Comparison of ENCODE assay signal across 2 cellular contexts in genomic region chr20:34084227-34084923, GRCh38.
TF ChIP-seq lines count a peak whose summit lies in the region.

No MANE protein-coding gene starts in this region.

TF ChIP-seq in Ishikawa, 13 proteins besides CTCF, POLR2A, EP300 and RAD21:
- TF ChIP-seq USF1 (IDR thresholded peaks at IDR 0.05) (peak; percentile 55), YY1 (IDR thresholded peaks at IDR 0.05; ENCODE audit: low read depth) (no peak)

TF ChIP-seq in K562, 482 proteins besides CTCF, POLR2A, EP300 and RAD21 (continued from another document):
- TF ChIP-seq, protein P1, sequence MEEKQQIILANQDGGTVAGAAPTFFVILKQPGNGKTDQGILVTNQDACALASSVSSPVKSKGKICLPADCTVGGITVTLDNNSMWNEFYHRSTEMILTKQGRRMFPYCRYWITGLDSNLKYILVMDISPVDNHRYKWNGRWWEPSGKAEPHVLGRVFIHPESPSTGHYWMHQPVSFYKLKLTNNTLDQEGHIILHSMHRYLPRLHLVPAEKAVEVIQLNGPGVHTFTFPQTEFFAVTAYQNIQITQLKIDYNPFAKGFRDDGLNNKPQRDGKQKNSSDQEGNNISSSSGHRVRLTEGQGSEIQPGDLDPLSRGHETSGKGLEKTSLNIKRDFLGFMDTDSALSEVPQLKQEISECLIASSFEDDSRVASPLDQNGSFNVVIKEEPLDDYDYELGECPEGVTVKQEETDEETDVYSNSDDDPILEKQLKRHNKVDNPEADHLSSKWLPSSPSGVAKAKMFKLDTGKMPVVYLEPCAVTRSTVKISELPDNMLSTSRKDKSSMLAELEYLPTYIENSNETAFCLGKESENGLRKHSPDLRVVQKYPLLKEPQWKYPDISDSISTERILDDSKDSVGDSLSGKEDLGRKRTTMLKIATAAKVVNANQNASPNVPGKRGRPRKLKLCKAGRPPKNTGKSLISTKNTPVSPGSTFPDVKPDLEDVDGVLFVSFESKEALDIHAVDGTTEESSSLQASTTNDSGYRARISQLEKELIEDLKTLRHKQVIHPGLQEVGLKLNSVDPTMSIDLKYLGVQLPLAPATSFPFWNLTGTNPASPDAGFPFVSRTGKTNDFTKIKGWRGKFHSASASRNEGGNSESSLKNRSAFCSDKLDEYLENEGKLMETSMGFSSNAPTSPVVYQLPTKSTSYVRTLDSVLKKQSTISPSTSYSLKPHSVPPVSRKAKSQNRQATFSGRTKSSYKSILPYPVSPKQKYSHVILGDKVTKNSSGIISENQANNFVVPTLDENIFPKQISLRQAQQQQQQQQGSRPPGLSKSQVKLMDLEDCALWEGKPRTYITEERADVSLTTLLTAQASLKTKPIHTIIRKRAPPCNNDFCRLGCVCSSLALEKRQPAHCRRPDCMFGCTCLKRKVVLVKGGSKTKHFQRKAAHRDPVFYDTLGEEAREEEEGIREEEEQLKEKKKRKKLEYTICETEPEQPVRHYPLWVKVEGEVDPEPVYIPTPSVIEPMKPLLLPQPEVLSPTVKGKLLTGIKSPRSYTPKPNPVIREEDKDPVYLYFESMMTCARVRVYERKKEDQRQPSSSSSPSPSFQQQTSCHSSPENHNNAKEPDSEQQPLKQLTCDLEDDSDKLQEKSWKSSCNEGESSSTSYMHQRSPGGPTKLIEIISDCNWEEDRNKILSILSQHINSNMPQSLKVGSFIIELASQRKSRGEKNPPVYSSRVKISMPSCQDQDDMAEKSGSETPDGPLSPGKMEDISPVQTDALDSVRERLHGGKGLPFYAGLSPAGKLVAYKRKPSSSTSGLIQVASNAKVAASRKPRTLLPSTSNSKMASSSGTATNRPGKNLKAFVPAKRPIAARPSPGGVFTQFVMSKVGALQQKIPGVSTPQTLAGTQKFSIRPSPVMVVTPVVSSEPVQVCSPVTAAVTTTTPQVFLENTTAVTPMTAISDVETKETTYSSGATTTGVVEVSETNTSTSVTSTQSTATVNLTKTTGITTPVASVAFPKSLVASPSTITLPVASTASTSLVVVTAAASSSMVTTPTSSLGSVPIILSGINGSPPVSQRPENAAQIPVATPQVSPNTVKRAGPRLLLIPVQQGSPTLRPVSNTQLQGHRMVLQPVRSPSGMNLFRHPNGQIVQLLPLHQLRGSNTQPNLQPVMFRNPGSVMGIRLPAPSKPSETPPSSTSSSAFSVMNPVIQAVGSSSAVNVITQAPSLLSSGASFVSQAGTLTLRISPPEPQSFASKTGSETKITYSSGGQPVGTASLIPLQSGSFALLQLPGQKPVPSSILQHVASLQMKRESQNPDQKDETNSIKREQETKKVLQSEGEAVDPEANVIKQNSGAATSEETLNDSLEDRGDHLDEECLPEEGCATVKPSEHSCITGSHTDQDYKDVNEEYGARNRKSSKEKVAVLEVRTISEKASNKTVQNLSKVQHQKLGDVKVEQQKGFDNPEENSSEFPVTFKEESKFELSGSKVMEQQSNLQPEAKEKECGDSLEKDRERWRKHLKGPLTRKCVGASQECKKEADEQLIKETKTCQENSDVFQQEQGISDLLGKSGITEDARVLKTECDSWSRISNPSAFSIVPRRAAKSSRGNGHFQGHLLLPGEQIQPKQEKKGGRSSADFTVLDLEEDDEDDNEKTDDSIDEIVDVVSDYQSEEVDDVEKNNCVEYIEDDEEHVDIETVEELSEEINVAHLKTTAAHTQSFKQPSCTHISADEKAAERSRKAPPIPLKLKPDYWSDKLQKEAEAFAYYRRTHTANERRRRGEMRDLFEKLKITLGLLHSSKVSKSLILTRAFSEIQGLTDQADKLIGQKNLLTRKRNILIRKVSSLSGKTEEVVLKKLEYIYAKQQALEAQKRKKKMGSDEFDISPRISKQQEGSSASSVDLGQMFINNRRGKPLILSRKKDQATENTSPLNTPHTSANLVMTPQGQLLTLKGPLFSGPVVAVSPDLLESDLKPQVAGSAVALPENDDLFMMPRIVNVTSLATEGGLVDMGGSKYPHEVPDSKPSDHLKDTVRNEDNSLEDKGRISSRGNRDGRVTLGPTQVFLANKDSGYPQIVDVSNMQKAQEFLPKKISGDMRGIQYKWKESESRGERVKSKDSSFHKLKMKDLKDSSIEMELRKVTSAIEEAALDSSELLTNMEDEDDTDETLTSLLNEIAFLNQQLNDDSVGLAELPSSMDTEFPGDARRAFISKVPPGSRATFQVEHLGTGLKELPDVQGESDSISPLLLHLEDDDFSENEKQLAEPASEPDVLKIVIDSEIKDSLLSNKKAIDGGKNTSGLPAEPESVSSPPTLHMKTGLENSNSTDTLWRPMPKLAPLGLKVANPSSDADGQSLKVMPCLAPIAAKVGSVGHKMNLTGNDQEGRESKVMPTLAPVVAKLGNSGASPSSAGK (IDR thresholded peaks at IDR 0.05): 0 out of 2 replicates have a peak, but pooled peaks have one; percentile 27
- TF ChIP-seq ZNF764 (CRISPR knock-in tag; IDR thresholded peaks at IDR 0.05; ENCODE audit: low read depth) (no peak), MXI1 (IDR thresholded peaks at IDR 0.05; ENCODE audit: low read depth, low read length) (0 out of 2 replicates have a peak, but pooled peaks have one; percentile 29), HDAC1 (IDR thresholded peaks at IDR 0.05) (peak in 1 of 2 experiments; percentile 26; a peak in 1 of 4 replicates), SIN3B (IDR thresholded peaks at IDR 0.05; ENCODE audit: low read depth) (no peak), ZNF212 (CRISPR knock-in tag; IDR thresholded peaks at IDR 0.05) (no peak), NKRF (IDR thresholded peaks at IDR 0.05; ENCODE audit: borderline replicate concordance) (peak; percentile 40; the same call in 1 of the 2 replicates), FOSL1 (tag; conservative IDR thresholded peaks at IDR 0.05) (no peak), ZNF586 (CRISPR knock-in tag; conservative IDR thresholded peaks at IDR 0.05) (no peak), MNT (conservative IDR thresholded peaks at IDR 0.05) (peak; percentile 81 to 82), CBX2 (IDR thresholded peaks at IDR 0.05; ENCODE audit: insufficient read depth, low read length, poor library complexity, severe bottlenecking) (no peak), ZFP30 (CRISPR knock-in tag; IDR thresholded peaks at IDR 0.05; ENCODE audit: borderline replicate concordance) (no peak), USF1 (CRISPR knock-in tag; IDR thresholded peaks at IDR 0.05) (peak; percentile 47; the same call in 1 of the 2 replicates), ARID3A (IDR thresholded peaks at IDR 0.05; ENCODE audit: borderline replicate concordance, low read depth, low read length) (no peak)
- TF ChIP-seq, protein P2, sequence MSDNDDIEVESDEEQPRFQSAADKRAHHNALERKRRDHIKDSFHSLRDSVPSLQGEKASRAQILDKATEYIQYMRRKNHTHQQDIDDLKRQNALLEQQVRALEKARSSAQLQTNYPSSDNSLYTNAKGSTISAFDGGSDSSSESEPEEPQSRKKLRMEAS (CRISPR knock-in tag; IDR thresholded peaks at IDR 0.05): peak; percentile 40; the same call in 1 of the 2 replicates
- TF ChIP-seq, protein P3, sequence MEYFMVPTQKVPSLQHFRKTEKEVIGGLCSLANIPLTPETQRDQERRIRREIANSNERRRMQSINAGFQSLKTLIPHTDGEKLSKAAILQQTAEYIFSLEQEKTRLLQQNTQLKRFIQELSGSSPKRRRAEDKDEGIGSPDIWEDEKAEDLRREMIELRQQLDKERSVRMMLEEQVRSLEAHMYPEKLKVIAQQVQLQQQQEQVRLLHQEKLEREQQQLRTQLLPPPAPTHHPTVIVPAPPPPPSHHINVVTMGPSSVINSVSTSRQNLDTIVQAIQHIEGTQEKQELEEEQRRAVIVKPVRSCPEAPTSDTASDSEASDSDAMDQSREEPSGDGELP (CRISPR knock-in tag; IDR thresholded peaks at IDR 0.05; ENCODE audit: borderline replicate concordance): peak; percentile 59; the same call in 1 of the 2 replicates
